In genomic region chr20:48568520-48568919, GRCh38 we compare ENCODE assay signal across 11 cellular contexts.
"Had no signal": no experiment of that assay in that cellular context is flagged by ENCODE, and none has a peak within 500 bp of the region (broad histone marks: within the 10 kb centered on the region; RNA-seq: fewer than 3 reads in every experiment).

No MANE protein-coding gene starts in this region.

- H3K4me3 ChIP-seq: GM23248, GM23338, HAP-1 had no signal

- H3K27ac ChIP-seq: GM23248 had no signal

- H3K36me3 ChIP-seq: HAP-1 had no signal

- H3K9ac ChIP-seq: GM23248 had no signal

- FAIRE-seq: H1, H54 had no signal

- H3K4me2 ChIP-seq: GM23338 had no signal

- H3K4me3 Mint-ChIP-seq: GM23338, H9, HFFc6 had no signal

- DNase-seq: GM23248, GOT3, H7, H9, HCEC 1CT, HFFc6 had no signal

- H3K4me1 Mint-ChIP-seq: GM23338 had no signal

- H3K27ac Mint-ChIP-seq: HFFc6 had no signal

- H2AFZ ChIP-seq: GM23248, GM23338 had no signal

- H3K4me1 ChIP-seq: HAP-1 had no signal

- H3K9me3 ChIP-seq: HAP-1 had no signal

- ATAC-seq: GM23338, HCT116 had no signal
